7 cellular contexts compared by ENCODE assay signal in the genomic region with DNA sequence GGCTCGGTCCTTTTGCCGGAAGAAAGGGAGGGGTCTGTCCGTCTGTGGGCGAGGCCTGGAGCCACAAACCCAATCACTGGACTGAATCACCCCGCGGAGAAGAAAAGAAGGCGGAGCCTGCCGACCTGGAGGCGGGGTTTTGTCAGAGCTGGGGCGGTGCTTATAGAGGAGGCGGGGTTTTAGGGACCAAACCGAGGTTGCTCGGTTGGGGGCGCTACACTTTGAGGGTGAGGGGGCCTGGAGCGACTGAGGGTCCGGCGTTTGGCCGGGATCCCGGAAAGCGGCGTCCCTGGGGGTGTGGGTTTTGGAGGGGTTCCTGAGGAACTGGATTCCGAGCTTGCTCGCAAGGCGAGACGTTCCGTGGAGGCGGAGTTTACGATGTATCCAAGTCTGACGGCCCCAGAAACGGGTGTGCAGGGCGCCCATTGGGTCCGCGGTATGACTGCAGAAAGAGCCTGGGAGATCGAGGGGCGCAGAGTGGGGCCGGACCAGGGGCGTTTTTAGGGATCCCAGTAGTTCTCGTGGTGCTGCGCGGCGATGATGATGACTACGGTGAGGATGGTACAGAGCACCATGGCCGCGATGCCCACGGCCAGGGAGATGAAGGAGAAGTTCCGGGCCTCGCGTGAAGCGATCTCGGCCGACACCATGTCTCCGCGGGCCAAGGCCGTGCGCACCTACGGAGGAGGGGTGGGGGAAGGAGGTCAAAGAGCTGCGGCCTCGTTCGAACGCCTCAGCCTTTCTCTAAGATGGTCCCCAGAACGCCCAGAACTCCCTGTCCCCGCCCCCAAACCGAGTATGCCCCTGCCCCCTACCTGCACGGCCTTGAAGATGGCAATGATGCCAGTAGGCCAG. TPM values are rescaled to one million over a fixed set of nuclear protein-coding genes. Genes with fewer than 3 reads are reported as not detected.
DNase-seq lines count a peak whose midpoint lies in the region; ATAC-seq, FAIRE-seq and TF ChIP-seq lines count a peak whose summit lies in the region.

No MANE protein-coding gene starts in this region.

- POLR2A ChIA-PET in activated B cell treated with CpG ODN at 0.5 μM for 24 hours (lab: Charles Lee), result no interaction called here

- peaks cover 29% of the 10 kb centered on the region for H3K4me1 Mint-ChIP-seq in activated B cell treated with CpG ODN at 0.5 μM for 24 hours

- TF ChIP-seq POLR2A in lower leg skin (IDR thresholded peaks at IDR 0.05) (no peak), GM12892 (IDR thresholded peaks at IDR 0.05; ENCODE audit: low read depth, low read length) (no peak)

- peak overlapping the region; percentile 14 for H3K4me3 ChIP-seq in astrocyte of the cerebellum (ENCODE audit: low read depth, low read length)
- H3K4me3 ChIP-seq in lower leg skin (ENCODE audit: low read depth, poor library complexity, severe bottlenecking), result no peak overlapping the region

- H3K27ac Mint-ChIP-seq in activated B cell treated with CpG ODN at 0.5 μM for 24 hours, result peak overlapping the region; percentile 13

- peaks cover 54% of the 10 kb centered on the region for H3K27me3 Mint-ChIP-seq in activated B cell treated with CpG ODN at 0.5 μM for 24 hours

- no peak for TF ChIP-seq CTCF in activated B cell treated with CpG ODN at 0.5 μM for 24 hours (IDR thresholded peaks at IDR 0.05)
- no peak for TF ChIP-seq CTCF in astrocyte of the cerebellum (IDR thresholded peaks at IDR 0.05; ENCODE audit: low read depth, low read length, missing control alignments)
- TF ChIP-seq CTCF in lower leg skin (IDR thresholded peaks at IDR 0.05), result no peak

- no peak for FAIRE-seq in GM12892 (lab: Jason Lieb, UNC)

- in situ Hi-C loops in astrocyte of the cerebellum (cut with HindIII; ENCODE audit: low sequenced_read_pairs), result no loop called here

- H3K36me3 Mint-ChIP-seq in activated B cell treated with CpG ODN at 0.5 μM for 24 hours (ENCODE audit: low read depth), result no peaks in the 10 kb centered on the region

- peak; percentile 91 for ATAC-seq in activated B cell treated with CpG ODN at 0.5 μM for 24 hours (ENCODE audit: low read depth)

- DNase-seq in activated B cell treated with CpG ODN at 0.5 μM for 24 hours (peak; percentile 54), astrocyte of the cerebellum (ENCODE audit: low read depth) (no peak), lower leg skin (ENCODE audit: low spot score in 2 of 2) (peak; percentile 79 to 94), DMS114 treated with DMSO at 0.1 percent for 48 hours (lab: John Stamatoyannopoulos, UW; ENCODE audit: unreplicated experiment) (no peak), GM12892 (ENCODE audit: insufficient read length) (no peak), NCI-H1105 treated with DMSO at 0.1 percent for 48 hours (lab: John Stamatoyannopoulos, UW) (no peak)
- peak; percentile 32 for DNase-seq in stimulated activated CD8-positive, alpha-beta memory T cell treated with anti-CD3 and anti-CD28 coated beads, Interleukin-15, amount 100 ng/mL, for 24 hours (ENCODE audit: low read depth)

- WGBS in lower leg skin, 2 donors, result 32 to 47% methylated on average over 52 to 64 of the region's 64 CpGs

- CTCF ChIA-PET in activated B cell treated with CpG ODN at 0.5 μM for 24 hours (lab: Charles Lee), result interaction anchor here (0.7 kb wide), 1 partner anchor 32 kb away, joined by 3 read pairs; no protein-coding TSS in a partner anchor

- H3K4me3 Mint-ChIP-seq in activated B cell treated with CpG ODN at 0.5 μM for 24 hours, result peak overlapping the region; percentile 79

- no peaks in the 10 kb centered on the region for H3K9me3 Mint-ChIP-seq in activated B cell treated with CpG ODN at 0.5 μM for 24 hours

- intact Hi-C loops in activated B cell treated with CpG ODN at 0.5 μM for 24 hours (cut with micrococcal nuclease) (no loop called here), lower leg skin (cut with DNase I; ENCODE audit: low total_unique reads) (no loop called here)

RNA-seq across cellular contexts. Expression of a gene that starts 2.8 kb away (rescaled TPM):
- total RNA-seq in activated B cell treated with CpG ODN at 0.5 μM for 24 hours (not detected in 2 replicates), lower leg skin (1 to 10 TPM in 2 of 4 donors, under 1 TPM in 2; 0.56 to 2.6 (median 0.94) TPM)
- not detected for polyA plus RNA-seq in GM12892 (2012; ENCODE audit: missing spikeins)

RNA-seq across cellular contexts. Expression of a gene that starts 5.0 kb away (rescaled TPM):
- total RNA-seq in activated B cell treated with CpG ODN at 0.5 μM for 24 hours (1.8 and 3.0 TPM in 2 replicates), lower leg skin (100 to 1,000 TPM in 1 of 4 donors, 10 to 100 TPM in 3; 36.6 to 220 (median 56.9) TPM)
- polyA plus RNA-seq in GM12892 (2012; ENCODE audit: missing spikeins), result 3.6 TPM

RNA-seq across cellular contexts. Expression of a gene that starts 15.4 kb away (rescaled TPM):
- 2.2 and 3.4 TPM in 2 replicates for total RNA-seq in activated B cell treated with CpG ODN at 0.5 μM for 24 hours
- 10 to 100 TPM; 12.5 to 40.8 (median 18.6) TPM for total RNA-seq in lower leg skin
- 1.2 TPM for polyA plus RNA-seq in GM12892 (2012; ENCODE audit: missing spikeins)

RNA-seq across cellular contexts. Expression of a gene that starts 18.9 kb away (rescaled TPM):
- total RNA-seq in activated B cell treated with CpG ODN at 0.5 μM for 24 hours, result 4.1 and 4.4 TPM in 2 replicates
- total RNA-seq in lower leg skin, result 10 to 100 TPM in 1 of 4 donors, 1 to 10 TPM in 3; 5.8 to 12.5 (median 8.0) TPM
- polyA plus RNA-seq in GM12892 (2012; ENCODE audit: missing spikeins), result 4.5 TPM

RNA-seq across cellular contexts. Expression of a gene that starts 20.9 kb away (rescaled TPM):
- total RNA-seq in activated B cell treated with CpG ODN at 0.5 μM for 24 hours (144 and 148 TPM in 2 replicates), lower leg skin (100 to 1,000 TPM in 1 of 4 donors, 10 to 100 TPM in 3; 46.8 to 102 (median 54.1) TPM)
- polyA plus RNA-seq in GM12892 (2012; ENCODE audit: missing spikeins), result 67.0 TPM

Comparison
In these comparisons a context has a peak if more than half of its experiments do, and no peak if none do; other contexts are left out.
1. DNase-seq: peak in activated B cell treated with CpG ODN at 0.5 μM for 24 hours (single experiment), lower leg skin (2 of 2) and stimulated activated CD8-positive, alpha-beta memory T cell treated with anti-CD3 and anti-CD28 coated beads, Interleukin-15, amount 100 ng/mL, for 24 hours (single experiment); none in astrocyte of the cerebellum (single experiment), DMS114 treated with DMSO at 0.1 percent for 48 hours (single experiment), GM12892 (single experiment) and NCI-H1105 treated with DMSO at 0.1 percent for 48 hours (single experiment).